In the genomic region with DNA sequence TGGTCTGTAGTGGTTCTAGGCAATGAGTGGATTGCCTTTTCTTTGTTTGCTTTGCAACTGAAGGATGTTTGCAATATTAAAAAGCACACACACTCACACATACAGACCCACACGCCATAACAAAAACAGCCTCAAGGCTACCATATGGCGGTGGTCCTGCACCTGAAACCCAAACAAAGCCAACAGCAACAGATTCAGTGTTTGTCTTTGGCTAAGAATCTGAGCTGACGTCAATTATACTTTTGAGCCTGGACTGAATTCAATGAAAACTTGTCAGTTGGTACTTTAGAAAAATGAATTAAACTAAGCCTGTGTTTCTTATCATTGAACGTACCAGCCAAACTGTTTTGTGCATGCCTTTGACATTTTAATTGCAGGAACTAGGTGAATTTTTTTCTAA, we compare ENCODE assay signal across 1 cellular context.
TF ChIP-seq lines count a peak whose summit lies in the region.

No MANE protein-coding gene starts in this region.

TF ChIP-seq in SK-N-SH, 30 proteins besides CTCF, POLR2A, EP300 and RAD21 (continued from another document):
- TF ChIP-seq, protein P1, sequence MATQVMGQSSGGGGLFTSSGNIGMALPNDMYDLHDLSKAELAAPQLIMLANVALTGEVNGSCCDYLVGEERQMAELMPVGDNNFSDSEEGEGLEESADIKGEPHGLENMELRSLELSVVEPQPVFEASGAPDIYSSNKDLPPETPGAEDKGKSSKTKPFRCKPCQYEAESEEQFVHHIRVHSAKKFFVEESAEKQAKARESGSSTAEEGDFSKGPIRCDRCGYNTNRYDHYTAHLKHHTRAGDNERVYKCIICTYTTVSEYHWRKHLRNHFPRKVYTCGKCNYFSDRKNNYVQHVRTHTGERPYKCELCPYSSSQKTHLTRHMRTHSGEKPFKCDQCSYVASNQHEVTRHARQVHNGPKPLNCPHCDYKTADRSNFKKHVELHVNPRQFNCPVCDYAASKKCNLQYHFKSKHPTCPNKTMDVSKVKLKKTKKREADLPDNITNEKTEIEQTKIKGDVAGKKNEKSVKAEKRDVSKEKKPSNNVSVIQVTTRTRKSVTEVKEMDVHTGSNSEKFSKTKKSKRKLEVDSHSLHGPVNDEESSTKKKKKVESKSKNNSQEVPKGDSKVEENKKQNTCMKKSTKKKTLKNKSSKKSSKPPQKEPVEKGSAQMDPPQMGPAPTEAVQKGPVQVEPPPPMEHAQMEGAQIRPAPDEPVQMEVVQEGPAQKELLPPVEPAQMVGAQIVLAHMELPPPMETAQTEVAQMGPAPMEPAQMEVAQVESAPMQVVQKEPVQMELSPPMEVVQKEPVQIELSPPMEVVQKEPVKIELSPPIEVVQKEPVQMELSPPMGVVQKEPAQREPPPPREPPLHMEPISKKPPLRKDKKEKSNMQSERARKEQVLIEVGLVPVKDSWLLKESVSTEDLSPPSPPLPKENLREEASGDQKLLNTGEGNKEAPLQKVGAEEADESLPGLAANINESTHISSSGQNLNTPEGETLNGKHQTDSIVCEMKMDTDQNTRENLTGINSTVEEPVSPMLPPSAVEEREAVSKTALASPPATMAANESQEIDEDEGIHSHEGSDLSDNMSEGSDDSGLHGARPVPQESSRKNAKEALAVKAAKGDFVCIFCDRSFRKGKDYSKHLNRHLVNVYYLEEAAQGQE (IDR thresholded peaks at IDR 0.05; ENCODE audit: low read depth, low read length): no peak
- TF ChIP-seq TAF1 (IDR thresholded peaks at IDR 0.05; ENCODE audit: borderline replicate concordance, low read depth, low read length): no peak
- TF ChIP-seq, protein P2, sequence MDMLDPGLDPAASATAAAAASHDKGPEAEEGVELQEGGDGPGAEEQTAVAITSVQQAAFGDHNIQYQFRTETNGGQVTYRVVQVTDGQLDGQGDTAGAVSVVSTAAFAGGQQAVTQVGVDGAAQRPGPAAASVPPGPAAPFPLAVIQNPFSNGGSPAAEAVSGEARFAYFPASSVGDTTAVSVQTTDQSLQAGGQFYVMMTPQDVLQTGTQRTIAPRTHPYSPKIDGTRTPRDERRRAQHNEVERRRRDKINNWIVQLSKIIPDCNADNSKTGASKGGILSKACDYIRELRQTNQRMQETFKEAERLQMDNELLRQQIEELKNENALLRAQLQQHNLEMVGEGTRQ (IDR thresholded peaks at IDR 0.05; ENCODE audit: borderline replicate concordance, low read depth, low read length): no peak
- no peak for TF ChIP-seq MEF2A (IDR thresholded peaks at IDR 0.05; ENCODE audit: borderline replicate concordance, low read depth)
- no peak for TF ChIP-seq FOSL2 (IDR thresholded peaks at IDR 0.05; ENCODE audit: borderline replicate concordance, low read depth)
- no peak for TF ChIP-seq FOXM1 (IDR thresholded peaks at IDR 0.05; ENCODE audit: low read depth)
- TF ChIP-seq RCOR1 (IDR thresholded peaks at IDR 0.05; ENCODE audit: low read length): peak; percentile 76
- TF ChIP-seq NRF1 (IDR thresholded peaks at IDR 0.05; ENCODE audit: low read depth, low read length): no peak
- no peak for TF ChIP-seq JUND (IDR thresholded peaks at IDR 0.05)
- TF ChIP-seq, protein P3, sequence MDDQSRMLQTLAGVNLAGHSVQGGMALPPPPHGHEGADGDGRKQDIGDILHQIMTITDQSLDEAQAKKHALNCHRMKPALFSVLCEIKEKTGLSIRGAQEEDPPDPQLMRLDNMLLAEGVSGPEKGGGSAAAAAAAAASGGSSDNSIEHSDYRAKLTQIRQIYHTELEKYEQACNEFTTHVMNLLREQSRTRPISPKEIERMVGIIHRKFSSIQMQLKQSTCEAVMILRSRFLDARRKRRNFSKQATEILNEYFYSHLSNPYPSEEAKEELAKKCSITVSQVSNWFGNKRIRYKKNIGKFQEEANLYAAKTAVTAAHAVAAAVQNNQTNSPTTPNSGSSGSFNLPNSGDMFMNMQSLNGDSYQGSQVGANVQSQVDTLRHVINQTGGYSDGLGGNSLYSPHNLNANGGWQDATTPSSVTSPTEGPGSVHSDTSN (IDR thresholded peaks at IDR 0.05): no peak
- no peak for TF ChIP-seq NFIC (IDR thresholded peaks at IDR 0.05; ENCODE audit: borderline replicate concordance)
